Comparison of ENCODE assay signal across 16 cellular contexts in the genomic region with DNA sequence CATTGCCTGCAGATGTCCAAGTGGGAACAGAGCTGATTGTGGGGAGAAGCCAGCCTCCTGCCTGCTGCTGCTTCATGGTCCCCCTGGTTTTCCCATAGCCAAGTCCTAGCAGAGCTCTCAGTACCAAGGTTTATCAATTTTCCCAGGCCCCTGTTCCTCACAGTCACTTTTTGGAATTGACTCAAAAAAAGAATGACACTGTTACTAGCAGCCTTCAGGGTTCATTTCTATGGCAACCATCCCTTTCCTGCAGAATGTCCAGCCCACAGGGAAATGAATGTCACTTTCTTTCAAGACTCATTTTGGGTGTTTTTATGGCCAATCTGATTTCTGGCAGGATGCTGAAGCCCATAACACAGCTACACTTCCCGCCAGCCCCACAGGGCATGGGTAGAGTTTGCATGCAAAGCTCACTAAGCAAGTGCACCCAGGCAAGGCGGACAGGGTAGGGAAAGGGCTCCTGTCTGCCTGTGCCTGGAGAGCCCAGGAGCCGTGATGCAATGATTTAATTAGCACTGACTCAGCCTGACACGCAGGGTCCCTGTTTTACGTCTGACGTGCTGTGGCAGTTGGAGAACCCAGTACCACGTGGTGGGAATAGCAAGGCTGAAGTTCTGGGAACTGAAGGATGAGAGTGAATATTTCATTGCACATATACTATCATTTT. TPM values are rescaled to one million over a fixed set of nuclear protein-coding genes. Genes with fewer than 3 reads are reported as not detected.
DNase-seq lines count a peak whose midpoint lies in the region; ATAC-seq and TF ChIP-seq lines count a peak whose summit lies in the region.
"Had no signal": no experiment of that assay in that cellular context is flagged by ENCODE, and none has a peak within 500 bp of the region (broad histone marks: within the 10 kb centered on the region; RNA-seq: fewer than 3 reads in every experiment).

No MANE protein-coding gene starts in this region.

- dilution Hi-C loops in mammary epithelial cell (cut with HindIII; ENCODE audit: low sequenced_read_pairs), result no loop called here

- POLR2A ChIA-PET in MCF 10A (lab: Yijun Ruan, JAX), result no interaction called here

- 38% methylated on average over 7 of the region's 7 CpGs for WGBS in mammary epithelial cell (ENCODE audit: low coverage, missing lambda C conversion rate)
- WGBS in hepatocyte (ENCODE audit: low lambda C conversion rate, missing lambda C conversion rate), result 47% methylated on average over 7 of the region's 7 CpGs

- peak; percentile 66 for DNase-seq in MCF 10A (ENCODE audit: unreplicated experiment)
- DNase-seq in mammary epithelial cell, result no peak
- peak in 34 of 56 donors; percentile 5 to 77 (median 37) for DNase-seq in amygdala (lab: John Stamatoyannopoulos, UW)
- DNase-seq in hepatocyte (ENCODE audit: low spot score), result peak; percentile 45
- no peak for DNase-seq in NCI-H1694 treated with DMSO at 0.1 percent for 48 hours (lab: John Stamatoyannopoulos, UW)
- DNase-seq: activated CD4-positive, alpha-beta T cell treated with anti-CD3 and anti-CD28 coated beads for 1 hour; KBM-7; kidney glomerular epithelial cell; NK-92 treated with Interleukin-12 subunit alpha and Interleukin-12 subunit beta, amount 100 ng/mL, for 24 hours; stimulated activated CD4-positive, alpha-beta T cell treated with anti-CD3 and anti-CD28 coated beads, Interleukin-15, amount 100 ng/mL, for 24 hours; SW 1271; tibial artery had no signal

- intact Hi-C loops in MCF 10A (cut with micrococcal nuclease) (no loop called here), mammary epithelial cell (cut with micrococcal nuclease) (no loop called here)

- no peak overlapping the region for H3K4me3 Mint-ChIP-seq in MCF 10A (ENCODE audit: unreplicated experiment)

- H3K27me3 ChIP-seq in mammary epithelial cell (ENCODE audit: insufficient read depth, low read length), result peaks cover 4% of the 10 kb centered on the region
- no peaks in the 10 kb centered on the region for H3K27me3 ChIP-seq in hepatocyte
- H3K27me3 ChIP-seq in subcutaneous abdominal adipose tissue (ENCODE audit: control insufficient read depth in 5 of 5, insufficient read depth in 4 of 5, low read length in 5 of 5), result peaks cover 0 to 2% (median 0%) of the 10 kb centered on the region in 5 donors
- H3K27me3 ChIP-seq: tibial artery had no signal

- H4K20me1 ChIP-seq in mammary epithelial cell (ENCODE audit: insufficient read depth, low read length) (no peaks in the 10 kb centered on the region), hepatocyte (ENCODE audit: insufficient read depth, poor library complexity, severe bottlenecking) (no peaks in the 10 kb centered on the region)

- no peaks in the 10 kb centered on the region for H3K27me3 Mint-ChIP-seq in MCF 10A (ENCODE audit: insufficient read depth, unreplicated experiment)

- H3K9me2 ChIP-seq in hepatocyte (replicated peaks; ENCODE audit: insufficient read depth), result no peaks in the 10 kb centered on the region

- CTCF ChIA-PET in MCF 10A (lab: Yijun Ruan, JAX) (interaction anchor here (0.6 to 1.4 kb wide), 3 partner anchors 22 to 227 kb away, joined by 3 to 4 read pairs (median 3); no protein-coding TSS in a partner anchor), mammary epithelial cell (lab: Charles Lee; ENCODE audit: low non-redundant PET) (interaction anchor here (0.6 kb wide), 1 partner anchor 26 kb away, joined by 4 read pairs; the partner anchor contains the start of gene GPAM)

- no peak overlapping the region for H3K4me2 ChIP-seq in mammary epithelial cell (ENCODE audit: insufficient read depth, low read depth, low read length)
- H3K4me2 ChIP-seq in hepatocyte, result no peak overlapping the region

- no peaks in the 10 kb centered on the region for H3K79me2 ChIP-seq in mammary epithelial cell (ENCODE audit: insufficient read depth, low read length)
- no peaks in the 10 kb centered on the region for H3K79me2 ChIP-seq in hepatocyte

- H3K27ac ChIP-seq in mammary epithelial cell (ENCODE audit: insufficient read depth, low read depth, low read length) (no peak overlapping the region), hepatocyte (no peak overlapping the region), subcutaneous abdominal adipose tissue (ENCODE audit: low read depth, low read length) (peak overlapping the region; percentile 97)
- H3K27ac ChIP-seq: 22Rv1 had no signal

- no peak overlapping the region for H3K4me3 ChIP-seq in mammary epithelial cell (replicated peaks in 1 of 3; ENCODE audit: insufficient read depth in 1 of 3, low read depth in 2 of 3, low read length in 3 of 3)
- no peak overlapping the region for H3K4me3 ChIP-seq in hepatocyte
- peak overlapping the region; percentile 33 to 77 (median 66) for H3K4me3 ChIP-seq in subcutaneous abdominal adipose tissue (ENCODE audit: low read depth in 1 of 5, low read length in 5 of 5)
- H3K4me3 ChIP-seq: tibial artery had no signal

- no peak overlapping the region for H2AFZ ChIP-seq in mammary epithelial cell (ENCODE audit: low read depth, low read length)
- H2AFZ ChIP-seq in hepatocyte, result no peak overlapping the region

- H3K9me3 ChIP-seq in mammary epithelial cell (replicated peaks; ENCODE audit: insufficient read depth, low read length), result no peaks in the 10 kb centered on the region
- no peaks in the 10 kb centered on the region for H3K9me3 ChIP-seq in hepatocyte (ENCODE audit: low read depth)
- no peaks in the 10 kb centered on the region for H3K9me3 ChIP-seq in subcutaneous abdominal adipose tissue (ENCODE audit: control insufficient read depth in 5 of 5, low read length in 5 of 5)
- H3K9me3 ChIP-seq: tibial artery had no signal

- H3K36me3 ChIP-seq in mammary epithelial cell (ENCODE audit: insufficient read depth, low read length) (no peaks in the 10 kb centered on the region), hepatocyte (replicated peaks; ENCODE audit: insufficient read depth, low read depth) (no peaks in the 10 kb centered on the region), subcutaneous abdominal adipose tissue (ENCODE audit: control insufficient read depth in 5 of 5, insufficient read depth in 5 of 5, low read length in 5 of 5) (peaks cover 0 to 17% (median 3%) of the 10 kb centered on the region in 5 donors)
- H3K36me3 ChIP-seq: tibial artery had no signal

- H3K9ac ChIP-seq in mammary epithelial cell (ENCODE audit: insufficient read depth, low read length), result no peak overlapping the region
- peak overlapping the region in 3 of 5 donors; percentile 30 to 79 (median 57) for H3K9ac ChIP-seq in subcutaneous abdominal adipose tissue (ENCODE audit: low read length in 5 of 5)

- ATAC-seq in HG02610 (IDR thresholded peaks at IDR 0.05; ENCODE audit: unreplicated experiment) (no peak), HG03135 (IDR thresholded peaks at IDR 0.05; ENCODE audit: unreplicated experiment) (no peak)

- in situ Hi-C loops in mammary epithelial cell (cut with MboI; ENCODE audit: low sequenced_read_pairs in 2 of 2), result no loop called here

- no peak for TF ChIP-seq CTCF in MCF 10A (IDR thresholded peaks at IDR 0.05; ENCODE audit: unreplicated experiment)
- TF ChIP-seq CTCF in mammary epithelial cell (conservative IDR thresholded peaks at IDR 0.05 in 1 of 2, IDR thresholded peaks at IDR 0.05 in 1 of 2; ENCODE audit: extremely low read depth in 1 of 2, insufficient read depth in 1 of 2, low read depth in 1 of 2, low read length in 2 of 2), result no peak
- no peak for TF ChIP-seq CTCF in hepatocyte (IDR thresholded peaks at IDR 0.05; ENCODE audit: poor library complexity)

- H3K36me3 Mint-ChIP-seq in MCF 10A (ENCODE audit: insufficient read depth, unreplicated experiment), result peaks cover 18% of the 10 kb centered on the region

- no TSS peak for BruUV-seq in MCF 10A (replicated peaks; lab: Mats Ljungman, UMichigan)
- no TSS peak for BruUV-seq in mammary epithelial cell (replicated peaks; lab: Mats Ljungman, UMichigan)

- H3K4me1 ChIP-seq in mammary epithelial cell (ENCODE audit: insufficient read depth, low read length), result no peaks in the 10 kb centered on the region
- peaks cover 1% of the 10 kb centered on the region for H3K4me1 ChIP-seq in hepatocyte (ENCODE audit: insufficient read depth)
- H3K4me1 ChIP-seq in subcutaneous abdominal adipose tissue (ENCODE audit: control insufficient read depth in 5 of 5, insufficient read depth in 5 of 5, low read length in 5 of 5), result peaks cover 4 to 69% (median 46%) of the 10 kb centered on the region in 5 donors

- H3K27ac Mint-ChIP-seq in MCF 10A (ENCODE audit: low read depth, unreplicated experiment), result no peak overlapping the region

- H3K9me3 Mint-ChIP-seq in MCF 10A (ENCODE audit: unreplicated experiment), result no peaks in the 10 kb centered on the region

- peaks cover 5% of the 10 kb centered on the region for H3K4me1 Mint-ChIP-seq in MCF 10A (ENCODE audit: insufficient read depth, unreplicated experiment)

RNA-seq across cellular contexts. Expression of gene GPAM, which starts 26.1 kb away (rescaled TPM):
- 19.8 and 20.4 TPM in 2 replicates for total RNA-seq in MCF 10A (2022)
- total RNA-seq in mammary epithelial cell, result 10 to 100 TPM in 1 of 2 donors, 1 to 10 TPM in 1; 9.5 to 17.5 TPM
- 6.8 TPM for polyA plus RNA-seq in mammary epithelial cell
- 9.6 TPM for polyA minus RNA-seq in mammary epithelial cell
- total RNA-seq in hepatocyte, result 49.2 and 51.9 TPM in 2 replicates
- polyA plus RNA-seq in hepatocyte, result 5.6 and 7.8 TPM in 2 replicates

Comparison
In these comparisons a context has a peak if more than half of its experiments do, and no peak if none do; other contexts are left out.
1. DNase-seq: peak in MCF 10A (single experiment), amygdala (34 of 56) and hepatocyte (single experiment); none in mammary epithelial cell (single experiment) and NCI-H1694 treated with DMSO at 0.1 percent for 48 hours (single experiment).
2. H3K4me3 ChIP-seq: peak in subcutaneous abdominal adipose tissue (5 of 5); none in mammary epithelial cell (0 of 3) and hepatocyte (single experiment).